In genomic region chr3:11591401-11592266, GRCh38 we compare ENCODE assay signal across 1 cellular context.
TF ChIP-seq lines count a peak whose summit lies in the region.

No MANE protein-coding gene starts in this region.

TF ChIP-seq in HepG2, 621 proteins besides CTCF, POLR2A, EP300 and RAD21 (continued from another document and continues in another):
- TF ChIP-seq ZNF235 (CRISPR knock-in tag; IDR thresholded peaks at IDR 0.05; ENCODE audit: borderline replicate concordance) (no peak), MAX (IDR thresholded peaks at IDR 0.05) (no peak), MTF2 (CRISPR knock-in tag; IDR thresholded peaks at IDR 0.05; ENCODE audit: borderline replicate concordance) (0 out of 2 replicates have a peak, but pooled peaks have one; percentile 35), SOX6 (IDR thresholded peaks at IDR 0.05) (no peak), SOX6 (CRISPR knock-in tag; IDR thresholded peaks at IDR 0.05) (peak; percentile 69), ZMYM3 (CRISPR knock-in tag; IDR thresholded peaks at IDR 0.05) (no peak), MAF1 (CRISPR knock-in tag; IDR thresholded peaks at IDR 0.05; ENCODE audit: borderline replicate concordance) (no peak), GPN1 (CRISPR knock-in tag; IDR thresholded peaks at IDR 0.05; ENCODE audit: borderline replicate concordance) (no peak), HNRNPH1 (optimal IDR thresholded peaks at IDR 0.05; ENCODE audit: low read depth, low read length) (no peak), ZNF331 (CRISPR knock-in tag; IDR thresholded peaks at IDR 0.05) (peak; percentile 41; the same call in 1 of the 2 replicates), ZNF367 (CRISPR knock-in tag; IDR thresholded peaks at IDR 0.05; ENCODE audit: borderline replicate concordance) (no peak), AFF4 (CRISPR knock-in tag; IDR thresholded peaks at IDR 0.05) (no peak), SNAPC2 (CRISPR knock-in tag; IDR thresholded peaks at IDR 0.05) (no peak), ZNF747 (CRISPR knock-in tag; IDR thresholded peaks at IDR 0.05; ENCODE audit: borderline replicate concordance) (no peak), FOXK2 (IDR thresholded peaks at IDR 0.05) (no peak), ZNF790 (CRISPR knock-in tag; IDR thresholded peaks at IDR 0.05; ENCODE audit: borderline replicate concordance) (no peak), NR2F2 (IDR thresholded peaks at IDR 0.05; ENCODE audit: borderline replicate concordance, low read depth) (peak; percentile 60; the same call in 1 of the 2 replicates), ZBTB38 (CRISPR knock-in tag; IDR thresholded peaks at IDR 0.05) (peak; percentile 17; the same call in 1 of the 2 replicates), ZNF672 (CRISPR knock-in tag; IDR thresholded peaks at IDR 0.05) (no peak), USF2 (IDR thresholded peaks at IDR 0.05; ENCODE audit: low read depth, low read length) (no peak), USF2 (CRISPR knock-in tag; IDR thresholded peaks at IDR 0.05; ENCODE audit: borderline replicate concordance) (no peak), ZBTB40 (IDR thresholded peaks at IDR 0.05) (no peak), ZBTB40 (CRISPR knock-in tag; IDR thresholded peaks at IDR 0.05) (no peak)
- TF ChIP-seq, protein P1, sequence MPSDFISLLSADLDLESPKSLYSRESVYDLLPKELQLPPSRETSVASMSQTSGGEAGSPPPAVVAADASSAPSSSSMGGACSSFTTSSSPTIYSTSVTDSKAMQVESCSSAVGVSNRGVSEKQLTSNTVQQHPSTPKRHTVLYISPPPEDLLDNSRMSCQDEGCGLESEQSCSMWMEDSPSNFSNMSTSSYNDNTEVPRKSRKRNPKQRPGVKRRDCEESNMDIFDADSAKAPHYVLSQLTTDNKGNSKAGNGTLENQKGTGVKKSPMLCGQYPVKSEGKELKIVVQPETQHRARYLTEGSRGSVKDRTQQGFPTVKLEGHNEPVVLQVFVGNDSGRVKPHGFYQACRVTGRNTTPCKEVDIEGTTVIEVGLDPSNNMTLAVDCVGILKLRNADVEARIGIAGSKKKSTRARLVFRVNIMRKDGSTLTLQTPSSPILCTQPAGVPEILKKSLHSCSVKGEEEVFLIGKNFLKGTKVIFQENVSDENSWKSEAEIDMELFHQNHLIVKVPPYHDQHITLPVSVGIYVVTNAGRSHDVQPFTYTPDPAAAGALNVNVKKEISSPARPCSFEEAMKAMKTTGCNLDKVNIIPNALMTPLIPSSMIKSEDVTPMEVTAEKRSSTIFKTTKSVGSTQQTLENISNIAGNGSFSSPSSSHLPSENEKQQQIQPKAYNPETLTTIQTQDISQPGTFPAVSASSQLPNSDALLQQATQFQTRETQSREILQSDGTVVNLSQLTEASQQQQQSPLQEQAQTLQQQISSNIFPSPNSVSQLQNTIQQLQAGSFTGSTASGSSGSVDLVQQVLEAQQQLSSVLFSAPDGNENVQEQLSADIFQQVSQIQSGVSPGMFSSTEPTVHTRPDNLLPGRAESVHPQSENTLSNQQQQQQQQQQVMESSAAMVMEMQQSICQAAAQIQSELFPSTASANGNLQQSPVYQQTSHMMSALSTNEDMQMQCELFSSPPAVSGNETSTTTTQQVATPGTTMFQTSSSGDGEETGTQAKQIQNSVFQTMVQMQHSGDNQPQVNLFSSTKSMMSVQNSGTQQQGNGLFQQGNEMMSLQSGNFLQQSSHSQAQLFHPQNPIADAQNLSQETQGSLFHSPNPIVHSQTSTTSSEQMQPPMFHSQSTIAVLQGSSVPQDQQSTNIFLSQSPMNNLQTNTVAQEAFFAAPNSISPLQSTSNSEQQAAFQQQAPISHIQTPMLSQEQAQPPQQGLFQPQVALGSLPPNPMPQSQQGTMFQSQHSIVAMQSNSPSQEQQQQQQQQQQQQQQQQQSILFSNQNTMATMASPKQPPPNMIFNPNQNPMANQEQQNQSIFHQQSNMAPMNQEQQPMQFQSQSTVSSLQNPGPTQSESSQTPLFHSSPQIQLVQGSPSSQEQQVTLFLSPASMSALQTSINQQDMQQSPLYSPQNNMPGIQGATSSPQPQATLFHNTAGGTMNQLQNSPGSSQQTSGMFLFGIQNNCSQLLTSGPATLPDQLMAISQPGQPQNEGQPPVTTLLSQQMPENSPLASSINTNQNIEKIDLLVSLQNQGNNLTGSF (CRISPR knock-in tag; IDR thresholded peaks at IDR 0.05), result no peak
- TF ChIP-seq, protein P2, sequence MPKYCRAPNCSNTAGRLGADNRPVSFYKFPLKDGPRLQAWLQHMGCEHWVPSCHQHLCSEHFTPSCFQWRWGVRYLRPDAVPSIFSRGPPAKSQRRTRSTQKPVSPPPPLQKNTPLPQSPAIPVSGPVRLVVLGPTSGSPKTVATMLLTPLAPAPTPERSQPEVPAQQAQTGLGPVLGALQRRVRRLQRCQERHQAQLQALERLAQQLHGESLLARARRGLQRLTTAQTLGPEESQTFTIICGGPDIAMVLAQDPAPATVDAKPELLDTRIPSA (CRISPR knock-in tag; IDR thresholded peaks at IDR 0.05; ENCODE audit: borderline replicate concordance), result no peak
- TF ChIP-seq, protein P3, sequence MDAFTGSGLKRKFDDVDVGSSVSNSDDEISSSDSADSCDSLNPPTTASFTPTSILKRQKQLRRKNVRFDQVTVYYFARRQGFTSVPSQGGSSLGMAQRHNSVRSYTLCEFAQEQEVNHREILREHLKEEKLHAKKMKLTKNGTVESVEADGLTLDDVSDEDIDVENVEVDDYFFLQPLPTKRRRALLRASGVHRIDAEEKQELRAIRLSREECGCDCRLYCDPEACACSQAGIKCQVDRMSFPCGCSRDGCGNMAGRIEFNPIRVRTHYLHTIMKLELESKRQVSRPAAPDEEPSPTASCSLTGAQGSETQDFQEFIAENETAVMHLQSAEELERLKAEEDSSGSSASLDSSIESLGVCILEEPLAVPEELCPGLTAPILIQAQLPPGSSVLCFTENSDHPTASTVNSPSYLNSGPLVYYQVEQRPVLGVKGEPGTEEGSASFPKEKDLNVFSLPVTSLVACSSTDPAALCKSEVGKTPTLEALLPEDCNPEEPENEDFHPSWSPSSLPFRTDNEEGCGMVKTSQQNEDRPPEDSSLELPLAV (CRISPR knock-in tag; conservative IDR thresholded peaks at IDR 0.05; ENCODE audit: low read depth), result no peak
- TF ChIP-seq, protein P4, sequence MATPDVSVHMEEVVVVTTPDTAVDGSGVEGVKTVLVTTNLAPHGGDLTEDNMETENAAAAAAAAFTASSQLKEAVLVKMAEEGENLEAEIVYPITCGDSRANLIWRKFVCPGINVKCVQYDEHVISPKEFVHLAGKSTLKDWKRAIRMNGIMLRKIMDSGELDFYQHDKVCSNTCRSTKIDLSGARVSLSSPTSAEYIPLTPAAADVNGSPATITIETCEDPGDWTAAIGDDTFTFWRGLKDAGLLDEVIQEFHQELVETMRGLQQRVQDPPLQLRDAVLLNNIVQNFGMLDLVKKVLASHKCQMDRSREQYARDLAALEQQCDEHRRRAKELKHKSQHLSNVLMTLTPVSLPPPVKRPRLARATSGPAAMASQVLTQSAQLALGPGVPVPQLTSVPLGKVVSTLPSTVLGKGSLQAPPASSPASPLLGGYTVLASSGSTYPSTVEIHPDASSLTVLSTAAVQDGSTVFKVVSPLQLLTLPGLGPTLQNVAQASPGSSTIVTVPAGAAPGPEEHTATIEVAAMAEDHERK (CRISPR knock-in tag; IDR thresholded peaks at IDR 0.05; ENCODE audit: low read depth), result no peak
